ENCODE assay signal across 10 cellular contexts in genomic region chr1:56663846-56664245, GRCh38. TPM values are rescaled to one million over a fixed set of nuclear protein-coding genes. Genes with fewer than 3 reads are reported as not detected.
"Had no signal": no experiment of that assay in that cellular context is flagged by ENCODE, and none has a peak within 500 bp of the region (broad histone marks: within the 10 kb centered on the region; RNA-seq: fewer than 3 reads in every experiment).

No MANE protein-coding gene starts in this region.

- ATAC-seq: K562 had no signal

- H3K9ac ChIP-seq: GM23248 had no signal

- H3K4me3 ChIP-seq: GM23248, K562 had no signal

- FAIRE-seq: H54, K562 had no signal

- DNase-seq: GM23248, GOT3, H9, HCEC 1CT, HFFc6, KG1 had no signal

- H3K27ac ChIP-seq: GM23248, HL-60 had no signal

- H2AFZ ChIP-seq: GM23248 had no signal

RNA-seq across cellular contexts. Expression of gene PRKAA2, which starts 18.7 kb away (rescaled TPM):
- total RNA-seq: K562 had no signal
- polyA plus RNA-seq: IgD-negative memory B cell had no signal
